Comparison of ENCODE assay signal across 9 cellular contexts in genomic region chr20:6122873-6123649, GRCh38. TPM values are rescaled to one million over a fixed set of nuclear protein-coding genes. Genes with fewer than 3 reads are reported as not detected.
DNase-seq lines count a peak whose midpoint lies in the region; ATAC-seq, FAIRE-seq and TF ChIP-seq lines count a peak whose summit lies in the region.
"Had no signal": no experiment of that assay in that cellular context is flagged by ENCODE, and none has a peak within 500 bp of the region (broad histone marks: within the 10 kb centered on the region; RNA-seq: fewer than 3 reads in every experiment).

FERMT1 (minus strand) TSS chr20:6123030; CDS start chr20:6119554, 3,476 bp downstream.

- ATAC-seq in HG02885 (IDR thresholded peaks at IDR 0.05; ENCODE audit: poor library complexity, unreplicated experiment) (peak; percentile 52), pancreas (peak; percentile 96 to 98 (median 96))

- H3K27me3 Mint-ChIP-seq in activated T-helper 2 cell treated with anti-CD3 and anti-CD28 coated beads, Interferon-gamma antibody, Interleukin-2, Interleukin-4, amounts not matched to agents 10 μg/mL and 5 μg/mL and 100 μg/mL, durations not matched to agents 14 hours and 24 hours and 36 hours (ENCODE audit: low read depth) = peaks cover 28% of the 10 kb centered on the region
- H3K27me3 Mint-ChIP-seq in glutamatergic neuron (ENCODE audit: unreplicated experiment) = no peaks in the 10 kb centered on the region

- H3K4me3 ChIP-seq in pancreas = peak within 1 kb of the TSS; percentile 33 to 66 (median 47)

- no peak within 1 kb of the TSS for H3K27ac Mint-ChIP-seq in activated T-helper 2 cell treated with anti-CD3 and anti-CD28 coated beads, Interferon-gamma antibody, Interleukin-2, Interleukin-4, amounts not matched to agents 10 μg/mL and 5 μg/mL and 100 μg/mL, durations not matched to agents 14 hours and 24 hours and 36 hours
- H3K27ac Mint-ChIP-seq in glutamatergic neuron (ENCODE audit: unreplicated experiment) = no peak within 1 kb of the TSS
- H3K27ac Mint-ChIP-seq: CD4-positive, CD25-positive, alpha-beta regulatory T cell had no signal

- 6 to 8% methylated on average over 37 to 55 of the region's 55 CpGs for WGBS in pancreas, 2 donors

- no peaks in the 10 kb centered on the region for H3K36me3 Mint-ChIP-seq in activated T-helper 2 cell treated with anti-CD3 and anti-CD28 coated beads, Interferon-gamma antibody, Interleukin-2, Interleukin-4, amounts not matched to agents 10 μg/mL and 5 μg/mL and 100 μg/mL, durations not matched to agents 14 hours and 24 hours and 36 hours (ENCODE audit: low read depth)
- H3K36me3 Mint-ChIP-seq in glutamatergic neuron (ENCODE audit: unreplicated experiment) = no peaks in the 10 kb centered on the region
- H3K36me3 Mint-ChIP-seq: CD4-positive, CD25-positive, alpha-beta regulatory T cell had no signal

- no peaks in the 10 kb centered on the region for H3K9me3 ChIP-seq in pancreas

- H3K9me3 Mint-ChIP-seq in activated T-helper 2 cell treated with anti-CD3 and anti-CD28 coated beads, Interferon-gamma antibody, Interleukin-2, Interleukin-4, amounts not matched to agents 10 μg/mL and 5 μg/mL and 100 μg/mL, durations not matched to agents 14 hours and 24 hours and 36 hours = no peaks in the 10 kb centered on the region
- no peaks in the 10 kb centered on the region for H3K9me3 Mint-ChIP-seq in glutamatergic neuron (ENCODE audit: unreplicated experiment)

- H3K4me1 ChIP-seq in pancreas = peaks cover 0 to 3% (median 0%) of the 10 kb centered on the region in 3 donors

- no peaks in the 10 kb centered on the region for H3K27me3 ChIP-seq in pancreas

- DNase-seq in NCI-H524 (lab: John Stamatoyannopoulos, UW) (peak; percentile 63 to 85), NCI-H524 treated with DMSO at 0.1 percent for 48 hours (lab: John Stamatoyannopoulos, UW) (no peak), NCI-H460 (ENCODE audit: extremely low read depth, low read depth) (peak; percentile 71), glutamatergic neuron (peak; percentile 70), pancreas (peak; percentile 49 to 87 (median 70)), posterior vena cava (ENCODE audit: low spot score) (no peak)
- peak; percentile 17 for DNase-seq in activated T-helper 2 cell treated with anti-CD3 and anti-CD28 coated beads, Interferon-gamma antibody, Interleukin-2, Interleukin-4, amounts not matched to agents 10 μg/mL and 5 μg/mL and 100 μg/mL, durations not matched to agents 14 hours and 24 hours and 36 hours (ENCODE audit: low spot score)

- peak within 1 kb of the TSS; percentile 57 for H3K4me3 Mint-ChIP-seq in activated T-helper 2 cell treated with anti-CD3 and anti-CD28 coated beads, Interferon-gamma antibody, Interleukin-2, Interleukin-4, amounts not matched to agents 10 μg/mL and 5 μg/mL and 100 μg/mL, durations not matched to agents 14 hours and 24 hours and 36 hours (ENCODE audit: low read depth)
- peak within 1 kb of the TSS; percentile 84 for H3K4me3 Mint-ChIP-seq in glutamatergic neuron (ENCODE audit: unreplicated experiment)

- no peaks in the 10 kb centered on the region for H3K36me3 ChIP-seq in pancreas

- H3K27ac ChIP-seq in pancreas = peak within 1 kb of the TSS; percentile 66 to 72 (median 70)

- intact Hi-C loops in activated T-helper 2 cell treated with anti-CD3 and anti-CD28 coated beads, Interferon-gamma antibody, Interleukin-2, Interleukin-4, amounts not matched to agents 10 μg/mL and 5 μg/mL and 100 μg/mL, durations not matched to agents 14 hours and 24 hours and 36 hours (cut with micrococcal nuclease) = no loop called here
- intact Hi-C loops in pancreas (cut with DNase I) (no loop called here), posterior vena cava (cut with DNase I) (no loop called here)

- no peak for FAIRE-seq in pancreas (lab: Jason Lieb, UNC)

- H3K4me1 Mint-ChIP-seq in activated T-helper 2 cell treated with anti-CD3 and anti-CD28 coated beads, Interferon-gamma antibody, Interleukin-2, Interleukin-4, amounts not matched to agents 10 μg/mL and 5 μg/mL and 100 μg/mL, durations not matched to agents 14 hours and 24 hours and 36 hours (ENCODE audit: low read depth) = peaks cover 5% of the 10 kb centered on the region
- peaks cover 3% of the 10 kb centered on the region for H3K4me1 Mint-ChIP-seq in glutamatergic neuron (ENCODE audit: low read depth, unreplicated experiment)

- TF ChIP-seq CTCF in glutamatergic neuron (IDR thresholded peaks at IDR 0.05; ENCODE audit: partially characterized antibody, unreplicated experiment) = no peak
- TF ChIP-seq CTCF in pancreas (IDR thresholded peaks at IDR 0.05) = no peak

RNA-seq across cellular contexts. Expression of gene FERMT1, which starts in this region (rescaled TPM):
- 12.0 and 12.9 TPM in 2 replicates for total RNA-seq in NCI-H460 (2014; rRNA removed; shearing (Covaris generic))
- polyA plus RNA-seq in NCI-H460 (2014; cell fraction: nucleus; rRNA removed) = 10.2 and 11.6 TPM in 2 replicates
- total RNA-seq in activated T-helper 2 cell treated with anti-CD3 and anti-CD28 coated beads, Interferon-gamma antibody, Interleukin-2, Interleukin-4, amounts not matched to agents 10 μg/mL and 5 μg/mL and 100 μg/mL, durations not matched to agents 14 hours and 24 hours and 36 hours = 0.84 and 1.5 TPM in 2 replicates
- total RNA-seq in glutamatergic neuron (ENCODE audit: unreplicated experiment) = 0.29 TPM
- total RNA-seq in pancreas = 1 to 10 TPM; 1.5 to 5.6 (median 2.6) TPM
- 1 to 10 TPM in 1 of 2 donors, under 1 TPM in 1; 0.80 to 2.5 TPM for polyA plus RNA-seq in pancreas
- 1 to 10 TPM in 1 of 2 donors, not detected in 1; 1.4 TPM for total RNA-seq in posterior vena cava
- total RNA-seq: CD4-positive, CD25-positive, alpha-beta regulatory T cell had no signal
- polyA plus RNA-seq: CD4-positive, CD25-positive, alpha-beta regulatory T cell had no signal

Comparison
In these comparisons a context has a peak if more than half of its experiments do, and no peak if none do; other contexts are left out.
1. DNase-seq: peak in NCI-H524 (2 of 2), NCI-H460 (single experiment), activated T-helper 2 cell treated with anti-CD3 and anti-CD28 coated beads, Interferon-gamma antibody, Interleukin-2, Interleukin-4, amounts not matched to agents 10 μg/mL and 5 μg/mL and 100 μg/mL, durations not matched to agents 14 hours and 24 hours and 36 hours (single experiment) and pancreas (6 of 6); none in NCI-H524 treated with DMSO at 0.1 percent for 48 hours (single experiment) and posterior vena cava (single experiment).
2. Peak in DNase-seq in glutamatergic neuron; RNA of the gene not detected or under 1 TPM.